8 cellular contexts compared by ENCODE assay signal in genomic region chr5:177116631-177117373, GRCh38. TPM values are rescaled to one million over a fixed set of nuclear protein-coding genes. Genes with fewer than 3 reads are reported as not detected.
A peak's percentile ranks its signal among the peaks of the same experiment; 100 is the strongest.
DNase-seq lines count a peak whose midpoint lies in the region; ATAC-seq, FAIRE-seq and TF ChIP-seq lines count a peak whose summit lies in the region.

No MANE protein-coding gene starts in this region.

- peak overlapping the region; percentile 79 for H2AFZ ChIP-seq in keratinocyte (ENCODE audit: control insufficient read depth, low read length)

- in situ Hi-C loops in HAP-1 (cut with MboI; ENCODE audit: low sequenced_read_pairs), result loop anchor here (25.0 kb wide), 1 partner anchor 1380 kb away; no protein-coding TSS in a partner anchor

- H3K9me1 ChIP-seq in keratinocyte (ENCODE audit: control insufficient read depth, extremely low read depth, insufficient read depth, low read length), result no peaks in the 10 kb centered on the region

- FAIRE-seq in bronchial epithelial cell (lab: Jason Lieb, UNC) (no peak), keratinocyte (lab: Jason Lieb, UNC) (no peak)

- no peaks in the 10 kb centered on the region for H3K36me3 ChIP-seq in bronchial epithelial cell (ENCODE audit: control insufficient read depth, insufficient read depth, low read length)
- no peaks in the 10 kb centered on the region for H3K36me3 ChIP-seq in keratinocyte (ENCODE audit: control insufficient read depth in 2 of 2, extremely low read depth in 1 of 2, insufficient read depth in 2 of 2, low read length in 2 of 2)
- no peaks in the 10 kb centered on the region for H3K36me3 ChIP-seq in HAP-1 (replicated peaks)

- DNase-seq in activated CD4-positive, CD25-positive, alpha-beta regulatory T cell treated with anti-CD3 and anti-CD28 coated beads, Interleukin-2, amount 50 U/mL, for 16 hours (ENCODE audit: low read depth, low spot score), result peak; percentile 61
- DNase-seq in bronchial epithelial cell (ENCODE audit: low read depth) (peak; percentile 34), keratinocyte (ENCODE audit: low read depth, low spot score) (peak; percentile 9), dedifferentiated amniotic fluid mesenchymal stem cell (ENCODE audit: extremely low spot score) (no peak), HAP-1 (ENCODE audit: low spot score in 2 of 2) (no peak)
- peak; percentile 83 for DNase-seq in stimulated activated CD4-positive, alpha-beta T cell treated with anti-CD3 and anti-CD28 coated beads, Interleukin-15, amount 100 ng/mL, for 48 hours (ENCODE audit: low read depth in 2 of 2)

- no peak overlapping the region for H3K4me3 ChIP-seq in bronchial epithelial cell (ENCODE audit: low read depth, low read length)
- peak overlapping the region in 1 of 3 experiments; percentile 25 for H3K4me3 ChIP-seq in keratinocyte (ENCODE audit: control insufficient read depth in 2 of 3, extremely low read depth in 1 of 3, insufficient read depth in 2 of 3, low read depth in 1 of 3, low read length in 3 of 3)
- no peak overlapping the region for H3K4me3 ChIP-seq in HAP-1

- H3K9me3 ChIP-seq in keratinocyte (ENCODE audit: control insufficient read depth, low read depth, low read length) (no peaks in the 10 kb centered on the region), HAP-1 (no peaks in the 10 kb centered on the region)

- no peaks in the 10 kb centered on the region for H4K20me1 ChIP-seq in keratinocyte (ENCODE audit: control insufficient read depth, extremely low read depth, insufficient read depth, low read length)

- TF ChIP-seq CTCF in bronchial epithelial cell (IDR thresholded peaks at IDR 0.05; ENCODE audit: insufficient read depth, low read length, severe bottlenecking) (no peak), keratinocyte (optimal IDR thresholded peaks at IDR 0.05 in 1 of 3, IDR thresholded peaks at IDR 0.05 in 1 of 3, conservative IDR thresholded peaks at IDR 0.05 in 1 of 3; ENCODE audit: extremely low read depth in 1 of 3, insufficient read depth in 2 of 3, low read length in 3 of 3) (no peak)

- H3K4me1 ChIP-seq in keratinocyte (ENCODE audit: control insufficient read depth, extremely low read depth, insufficient read depth, low read length) (no peaks in the 10 kb centered on the region), HAP-1 (no peaks in the 10 kb centered on the region)

- ATAC-seq in GM19397 (IDR thresholded peaks at IDR 0.05; ENCODE audit: unreplicated experiment) (peak; percentile 69), HG02973 (IDR thresholded peaks at IDR 0.05; ENCODE audit: unreplicated experiment) (no peak)

- no peak overlapping the region for H3K27ac ChIP-seq in keratinocyte (ENCODE audit: control insufficient read depth, insufficient read depth, low read length)

- no peaks in the 10 kb centered on the region for H3K27me3 ChIP-seq in bronchial epithelial cell (ENCODE audit: control insufficient read depth, insufficient read depth, low read length)
- H3K27me3 ChIP-seq in keratinocyte (ENCODE audit: control insufficient read depth, extremely low read depth, insufficient read depth, low read length), result no peaks in the 10 kb centered on the region
- no peaks in the 10 kb centered on the region for H3K27me3 ChIP-seq in HAP-1 (ENCODE audit: low read depth)

- dilution Hi-C loops in keratinocyte (cut with MboI; ENCODE audit: extremely low pct_ligation_motif_present, low sequenced_read_pairs), result no loop called here

- H3K9ac ChIP-seq in keratinocyte (ENCODE audit: control insufficient read depth, extremely low read depth, insufficient read depth, low read length), result no peak overlapping the region

- H3K4me2 ChIP-seq in keratinocyte (ENCODE audit: control insufficient read depth, extremely low read depth, insufficient read depth, low read depth, low read length), result peak overlapping the region; percentile 42

- H3K79me2 ChIP-seq in keratinocyte (ENCODE audit: control insufficient read depth, insufficient read depth, low read length), result no peaks in the 10 kb centered on the region

RNA-seq across cellular contexts. Expression of gene NSD1, which starts 16.8 kb away (rescaled TPM):
- 32.4 and 42.9 TPM in 2 replicates for total RNA-seq in bronchial epithelial cell
- 8.6 to 14.0 TPM (median 13.6 TPM) in 3 replicates for polyA plus RNA-seq in keratinocyte
- 13.1 TPM for polyA plus RNA-seq in keratinocyte (2011; ENCODE audit: low read depth)
- polyA plus RNA-seq in keratinocyte (2011; cell fraction: cytosol; rRNA removed), result 7.4 and 11.0 TPM in 2 replicates
- polyA plus RNA-seq in keratinocyte (2011; cell fraction: nucleus; rRNA removed), result 23.9 and 25.9 TPM in 2 replicates
- 7.3 and 14.7 TPM in 2 replicates for polyA plus RNA-seq in keratinocyte (2012; ENCODE audit: low replicate concordance)
- polyA minus RNA-seq in keratinocyte, result 30.1 to 48.0 TPM (median 33.7 TPM) in 3 replicates
- 26.1 TPM for polyA minus RNA-seq in keratinocyte (2011; cell fraction: cytosol; rRNA and poly(A)+ RNA removed)
- 45.4 and 80.7 TPM in 2 replicates for polyA minus RNA-seq in keratinocyte (2011; cell fraction: nucleus; rRNA and poly(A)+ RNA removed)

RNA-seq across cellular contexts. Expression of gene FGFR4, which starts 30.1 kb away (rescaled TPM):
- 0.79 and 1.5 TPM in 2 replicates for total RNA-seq in bronchial epithelial cell
- polyA plus RNA-seq in keratinocyte, result 0.62 to 2.2 TPM (median 0.79 TPM) in 3 replicates
- polyA plus RNA-seq in keratinocyte (2011; ENCODE audit: low read depth), result not detected
- polyA plus RNA-seq in keratinocyte (2011; cell fraction: cytosol; rRNA removed), result 0.36 and 1.0 TPM in 2 replicates
- polyA plus RNA-seq in keratinocyte (2011; cell fraction: nucleus; rRNA removed), result 3.0 and 3.1 TPM in 2 replicates
- 0.51 and 2.8 TPM in 2 replicates for polyA plus RNA-seq in keratinocyte (2012; ENCODE audit: low replicate concordance)
- 0.70 to 4.9 TPM (median 1.4 TPM) in 3 replicates for polyA minus RNA-seq in keratinocyte
- polyA minus RNA-seq in keratinocyte (2011; cell fraction: cytosol; rRNA and poly(A)+ RNA removed), result 4.8 TPM
- 1.2 and 1.8 TPM in 2 replicates for polyA minus RNA-seq in keratinocyte (2011; cell fraction: nucleus; rRNA and poly(A)+ RNA removed)

Comparison
In these comparisons a context has a peak if more than half of its experiments do, and no peak if none do; other contexts are left out.
1. DNase-seq: peak in activated CD4-positive, CD25-positive, alpha-beta regulatory T cell treated with anti-CD3 and anti-CD28 coated beads, Interleukin-2, amount 50 U/mL, for 16 hours (single experiment), bronchial epithelial cell (single experiment), keratinocyte (single experiment) and stimulated activated CD4-positive, alpha-beta T cell treated with anti-CD3 and anti-CD28 coated beads, Interleukin-15, amount 100 ng/mL, for 48 hours (2 of 2); none in dedifferentiated amniotic fluid mesenchymal stem cell (single experiment) and HAP-1 (0 of 2).